Comparison of ENCODE assay signal across 9 cellular contexts in genomic region chr4:62804075-62804474, GRCh38.
"Had no signal": no experiment of that assay in that cellular context is flagged by ENCODE, and none has a peak within 500 bp of the region (broad histone marks: within the 10 kb centered on the region; RNA-seq: fewer than 3 reads in every experiment).

No MANE protein-coding gene starts in this region.

- H3K36me3 ChIP-seq: HAP-1 had no signal

- ATAC-seq: GM23338, HCT116 had no signal

- H3K4me2 ChIP-seq: GM23338 had no signal

- H3K4me3 ChIP-seq: GM23248, GM23338, HAP-1 had no signal

- DNase-seq: GM23248, GOT3, H7, H9, HCEC 1CT, HFFc6 had no signal

- H3K9me3 ChIP-seq: HAP-1 had no signal

- H3K9ac ChIP-seq: GM23248 had no signal

- H2AFZ ChIP-seq: GM23248, GM23338 had no signal

- H3K4me1 ChIP-seq: HAP-1 had no signal

- H3K27ac ChIP-seq: GM23248 had no signal
